23 cellular contexts compared by ENCODE assay signal in genomic region chr5:105963856-105964255, GRCh38.
A peak's percentile ranks its signal among the peaks of the same experiment; 100 is the strongest.
DNase-seq lines count a peak whose midpoint lies in the region; ATAC-seq, FAIRE-seq and TF ChIP-seq lines count a peak whose summit lies in the region.
"Had no signal": no experiment of that assay in that cellular context is flagged by ENCODE, and none has a peak within 500 bp of the region (broad histone marks: within the 10 kb centered on the region; RNA-seq: fewer than 3 reads in every experiment).

No MANE protein-coding gene starts in this region.

- H3K36me3 ChIP-seq in K562 (ENCODE audit: control insufficient read depth, insufficient read depth, low read length) (no peaks in the 10 kb centered on the region), hepatocyte (replicated peaks; ENCODE audit: insufficient read depth, low read depth) (no peaks in the 10 kb centered on the region), osteoblast (ENCODE audit: insufficient read depth, low read length) (no peaks in the 10 kb centered on the region), left lung (no peaks in the 10 kb centered on the region)
- H3K36me3 ChIP-seq: BE2C had no signal

- no peaks in the 10 kb centered on the region for H3K4me1 ChIP-seq in K562 (replicated peaks in 1 of 2; ENCODE audit: control insufficient read depth in 2 of 2, insufficient read depth in 2 of 2, low read length in 2 of 2)
- H3K4me1 ChIP-seq in hepatocyte (ENCODE audit: insufficient read depth), result no peaks in the 10 kb centered on the region
- H3K4me1 ChIP-seq in osteoblast (ENCODE audit: insufficient read depth, low read length), result no peaks in the 10 kb centered on the region
- no peaks in the 10 kb centered on the region for H3K4me1 ChIP-seq in left lung
- H3K4me1 ChIP-seq: BE2C had no signal

- no peak overlapping the region for H3K9ac ChIP-seq in K562 (ENCODE audit: insufficient read depth in 1 of 2, low read depth in 2 of 2, low read length in 2 of 2)

- FAIRE-seq in K562 (lab: Jason Lieb, UNC), result no peak
- FAIRE-seq: A204.1, GM12878, HepG2 had no signal

- no peak for TF ChIP-seq CTCF in K562 (IDR thresholded peaks at IDR 0.05 in 2 of 3, conservative IDR thresholded peaks at IDR 0.05 in 1 of 3; ENCODE audit: insufficient read depth in 2 of 3, low read depth in 1 of 3, low read length in 3 of 3)
- TF ChIP-seq CTCF in hepatocyte (IDR thresholded peaks at IDR 0.05; ENCODE audit: poor library complexity), result no peak
- TF ChIP-seq CTCF in osteoblast (IDR thresholded peaks at IDR 0.05; ENCODE audit: extremely low read depth, low read depth, low read length), result no peak
- TF ChIP-seq CTCF in left lung (IDR thresholded peaks at IDR 0.05), result no peak

- H3K79me2 ChIP-seq in K562 (ENCODE audit: control insufficient read depth, insufficient read depth, low read length) (no peaks in the 10 kb centered on the region), hepatocyte (no peaks in the 10 kb centered on the region), osteoblast (ENCODE audit: insufficient read depth, low read length) (no peaks in the 10 kb centered on the region)

- POLR2A ChIA-PET in K562 (lab: Yijun Ruan, JAX), result no interaction called here

- in situ Hi-C loops in K562 (cut with MboI), result no loop called here

- no TSS peak for BruUV-seq in K562 (replicated peaks; lab: Mats Ljungman, UMichigan)

- no peaks in the 10 kb centered on the region for H3K9me2 ChIP-seq in hepatocyte (replicated peaks; ENCODE audit: insufficient read depth)

- no peaks in the 10 kb centered on the region for H4K20me1 ChIP-seq in K562 (replicated peaks; ENCODE audit: control insufficient read depth, insufficient read depth, low read length)
- H4K20me1 ChIP-seq in hepatocyte (ENCODE audit: insufficient read depth, poor library complexity, severe bottlenecking), result no peaks in the 10 kb centered on the region
- H4K20me1 ChIP-seq in osteoblast (ENCODE audit: insufficient read depth, low read length), result no peaks in the 10 kb centered on the region

- CTCF ChIA-PET in K562 (lab: Yijun Ruan, JAX; ENCODE audit: low intra/inter-chr PET ratio), result no interaction called here

- no peaks in the 10 kb centered on the region for H3K27me3 ChIP-seq in K562 (ENCODE audit: control insufficient read depth in 2 of 2, insufficient read depth in 2 of 2, low read length in 2 of 2)
- no peaks in the 10 kb centered on the region for H3K27me3 ChIP-seq in hepatocyte
- no peaks in the 10 kb centered on the region for H3K27me3 ChIP-seq in osteoblast (ENCODE audit: insufficient read depth, low read length)
- no peaks in the 10 kb centered on the region for H3K27me3 ChIP-seq in left lung
- H3K27me3 ChIP-seq: BE2C had no signal

- no peak for TF ChIP-seq RAD21 in K562 (CRISPR knock-in tag; conservative IDR thresholded peaks at IDR 0.05 in 1 of 2, IDR thresholded peaks at IDR 0.05 in 1 of 2)

- intact Hi-C loops in K562 (cut with micrococcal nuclease), result no loop called here
- intact Hi-C loops in left lung (cut with DNase I), result no loop called here

- H2AFZ ChIP-seq in K562 (ENCODE audit: low read depth, low read length) (no peak overlapping the region), hepatocyte (no peak overlapping the region), osteoblast (ENCODE audit: low read length) (peak overlapping the region; percentile 23)

- H3K9me3 ChIP-seq in K562 (replicated peaks; ENCODE audit: control insufficient read depth, insufficient read depth, low read depth, low read length) (no peaks in the 10 kb centered on the region), hepatocyte (ENCODE audit: low read depth) (no peaks in the 10 kb centered on the region), osteoblast (ENCODE audit: low read depth, low read length) (no peaks in the 10 kb centered on the region), left lung (no peaks in the 10 kb centered on the region)
- H3K9me3 ChIP-seq: BE2C had no signal

- no peak overlapping the region for H3K27ac ChIP-seq in K562 (ENCODE audit: extremely low read depth, low read depth, low read length)
- H3K27ac ChIP-seq in hepatocyte, result no peak overlapping the region
- no peak overlapping the region for H3K27ac ChIP-seq in osteoblast (ENCODE audit: low read depth, low read length)
- H3K27ac ChIP-seq in left lung, result no peak overlapping the region

- H3K4me3 ChIP-seq in K562 (no peak overlapping the region), hepatocyte (no peak overlapping the region), osteoblast (ENCODE audit: insufficient read depth, low read length) (no peak overlapping the region), left lung (no peak overlapping the region)
- H3K4me3 ChIP-seq: GM12878 had no signal

- no peak overlapping the region for H3K4me2 ChIP-seq in K562 (ENCODE audit: insufficient read depth, low read length)
- peak overlapping the region; percentile 31 for H3K4me2 ChIP-seq in hepatocyte
- no peak overlapping the region for H3K4me2 ChIP-seq in osteoblast (ENCODE audit: insufficient read depth, low read length)

- no peak for TF ChIP-seq EP300 in K562 (IDR thresholded peaks at IDR 0.05; ENCODE audit: low read length)

- no peak for TF ChIP-seq POLR2A in K562 (conservative IDR thresholded peaks at IDR 0.05)

- ATAC-seq in K562 (no peak), left lung (no peak), GM18511 (IDR thresholded peaks at IDR 0.05; ENCODE audit: unreplicated experiment) (no peak)
- ATAC-seq: GM12878, HCT116, HepG2 had no signal

- DNase-seq in K562 (ENCODE audit: extremely low read depth in 1 of 4, low spot score in 3 of 4) (no peak), hepatocyte (ENCODE audit: low spot score) (no peak), osteoblast (ENCODE audit: insufficient read length, low spot score, missing footprints) (no peak), Kasumi-1 (lab: John Stamatoyannopoulos, UW) (no peak), left lung (no peak)
- DNase-seq: ACHN; BE2C; C1 segment of cervical spinal cord; CD4-positive, CD25-positive, alpha-beta regulatory T cell; CD8-positive, alpha-beta memory T cell; COR-L47; DMS 273 treated with DMSO at 0.1 percent for 48 hours; DMS53; DND-41; EL; GOT3; H7; HFFc6 had no signal

- no peaks in the 10 kb centered on the region for H3K9me1 ChIP-seq in K562 (ENCODE audit: control insufficient read depth, insufficient read depth, low read length)

- 9% methylated on average over 2 of the region's 2 CpGs for WGBS in K562 (ENCODE audit: insufficient coverage, low coverage, missing lambda C conversion rate)
- 52% methylated on average over 2 of the region's 2 CpGs for WGBS in hepatocyte (ENCODE audit: low lambda C conversion rate, missing lambda C conversion rate)

TF ChIP-seq in K562, 482 proteins besides CTCF, POLR2A, EP300 and RAD21:
- TF ChIP-seq RFX1 (IDR thresholded peaks at IDR 0.05), result peak; percentile 32
- TF ChIP-seq TGIF2 (CRISPR knock-in tag; IDR thresholded peaks at IDR 0.05), result no peak
